ENCODE assay signal across 8 cellular contexts in genomic region chr11:30949838-30950237, GRCh38.
"Had no signal": no experiment of that assay in that cellular context is flagged by ENCODE, and none has a peak within 500 bp of the region (broad histone marks: within the 10 kb centered on the region; RNA-seq: fewer than 3 reads in every experiment).

No MANE protein-coding gene starts in this region.

- ATAC-seq: GM12878 had no signal

- H3K4me3 ChIP-seq: GM12878 had no signal

- DNase-seq: GDM1, GF-D8 had no signal

- FAIRE-seq: G401.6, GM12878, GM12891, GM12892, GM18507, GM19239 had no signal
